In the genomic region with DNA sequence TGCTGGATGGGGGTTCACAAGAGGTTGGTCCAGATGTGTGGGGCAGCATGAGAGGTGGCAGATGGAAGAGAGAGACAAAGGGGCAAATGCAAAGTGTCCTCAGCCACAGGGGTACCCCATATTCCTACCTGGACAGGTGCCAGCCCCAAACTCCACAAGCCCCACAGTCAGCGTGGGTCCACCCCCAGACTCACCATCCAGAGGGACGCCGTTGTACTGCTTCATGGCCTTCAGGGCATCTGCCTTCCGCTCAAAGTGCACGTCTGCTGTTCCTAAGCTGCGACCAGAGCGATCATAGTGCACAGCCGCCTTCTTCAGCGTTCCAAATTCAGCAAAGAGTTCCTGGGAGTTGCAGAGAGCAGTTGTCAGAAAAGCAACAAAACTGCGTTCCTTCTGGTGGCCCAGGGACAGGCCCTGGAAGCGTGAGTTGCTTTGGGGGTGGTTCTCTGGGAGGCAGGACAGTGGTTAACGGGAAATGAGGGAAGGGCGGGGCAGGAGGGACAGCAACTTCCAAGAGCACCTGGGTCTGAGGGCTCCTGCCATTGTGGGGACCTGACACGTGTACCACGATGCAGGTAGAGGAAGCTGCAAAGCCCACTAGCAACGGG, we compare ENCODE assay signal across 12 cellular contexts. TPM values are rescaled to one million over a fixed set of nuclear protein-coding genes. Genes with fewer than 3 reads are reported as not detected.
DNase-seq lines count a peak whose midpoint lies in the region; ATAC-seq and TF ChIP-seq lines count a peak whose summit lies in the region.
"Had no signal": no experiment of that assay in that cellular context is flagged by ENCODE, and none has a peak within 500 bp of the region (broad histone marks: within the 10 kb centered on the region; RNA-seq: fewer than 3 reads in every experiment).

No MANE protein-coding gene starts in this region.

- peak overlapping the region; percentile 90 for H3K4me3 Mint-ChIP-seq in stimulated activated naive CD8-positive, alpha-beta T cell treated with anti-CD3 and anti-CD28 coated beads, Interleukin-15, Interleukin-2, amounts not matched to agents 100 ng/mL and 50 ng/mL, for 24 hours
- H3K4me3 Mint-ChIP-seq in T-cell (peak overlapping the region; percentile 66 to 91 (median 80)), immature natural killer cell (peak overlapping the region; percentile 58 to 85 (median 66)), type B pancreatic cell (peak overlapping the region; percentile 74)

- no peak for DNase-seq in stimulated activated naive CD8-positive, alpha-beta T cell treated with anti-CD3 and anti-CD28 coated beads, Interleukin-15, Interleukin-2, amounts not matched to agents 100 U/mL and 50 U/mL, for 24 hours
- DNase-seq in T-cell (no peak), immature natural killer cell (no peak), type B pancreatic cell (ENCODE audit: extremely low spot score, unreplicated experiment) (no peak), SIG-M5 (lab: John Stamatoyannopoulos, UW) (no peak), NCI-H524 treated with DMSO at 0.1 percent for 48 hours (lab: John Stamatoyannopoulos, UW) (no peak)
- DNase-seq: activated CD4-positive, CD25-positive, alpha-beta regulatory T cell treated with anti-CD3 and anti-CD28 coated beads, Interleukin-2, amount 50 U/mL, for 72 hours; NCI-H1105 treated with DMSO at 0.1 percent for 48 hours; NCI-H69; stimulated activated naive CD4-positive, alpha-beta T cell treated with Interleukin-2 at 50 U/mL for 16 hours had no signal

- CTCF ChIA-PET in T-cell (lab: Charles Lee), result no interaction called here

- no peak for TF ChIP-seq CTCF in type B pancreatic cell (conservative IDR thresholded peaks at IDR 0.05)

- peak overlapping the region; percentile 93 for H3K27ac Mint-ChIP-seq in stimulated activated naive CD8-positive, alpha-beta T cell treated with anti-CD3 and anti-CD28 coated beads, Interleukin-15, Interleukin-2, amounts not matched to agents 100 ng/mL and 50 ng/mL, for 24 hours
- H3K27ac Mint-ChIP-seq in T-cell (peak overlapping the region; percentile 58 to 61), immature natural killer cell (peak overlapping the region in 5 of 6 donors; percentile 49 to 83 (median 57)), type B pancreatic cell (peak overlapping the region; percentile 40)

- H3K27me3 Mint-ChIP-seq in stimulated activated naive CD8-positive, alpha-beta T cell treated with anti-CD3 and anti-CD28 coated beads, Interleukin-15, Interleukin-2, amounts not matched to agents 100 ng/mL and 50 ng/mL, for 24 hours, result no peaks in the 10 kb centered on the region
- H3K27me3 Mint-ChIP-seq in T-cell (no peaks in the 10 kb centered on the region), immature natural killer cell (ENCODE audit: low read depth in 3 of 3) (peaks cover 6 to 17% (median 6%) of the 10 kb centered on the region in 3 donors), type B pancreatic cell (no peaks in the 10 kb centered on the region)

- no peaks in the 10 kb centered on the region for H3K9me3 Mint-ChIP-seq in stimulated activated naive CD8-positive, alpha-beta T cell treated with anti-CD3 and anti-CD28 coated beads, Interleukin-15, Interleukin-2, amounts not matched to agents 100 ng/mL and 50 ng/mL, for 24 hours
- H3K9me3 Mint-ChIP-seq in T-cell (no peaks in the 10 kb centered on the region), immature natural killer cell (no peaks in the 10 kb centered on the region), type B pancreatic cell (no peaks in the 10 kb centered on the region)

- ATAC-seq in stimulated activated naive CD8-positive, alpha-beta T cell treated with anti-CD3 and anti-CD28 coated beads, Interleukin-15, Interleukin-2, amounts not matched to agents 100 U/mL and 50 U/mL, for 24 hours, result no peak
- no peak for ATAC-seq in T-cell (replicated peaks in 1 of 4)
- no peak for ATAC-seq in HG03521 (IDR thresholded peaks at IDR 0.05; ENCODE audit: unreplicated experiment)

- POLR2A ChIA-PET in T-cell (lab: Charles Lee), result no interaction called here

- peaks cover 33% of the 10 kb centered on the region for H3K4me1 Mint-ChIP-seq in stimulated activated naive CD8-positive, alpha-beta T cell treated with anti-CD3 and anti-CD28 coated beads, Interleukin-15, Interleukin-2, amounts not matched to agents 100 ng/mL and 50 ng/mL, for 24 hours (ENCODE audit: low read depth)
- H3K4me1 Mint-ChIP-seq in T-cell (peaks cover 17 to 35% (median 24%) of the 10 kb centered on the region in 3 donors), immature natural killer cell (peaks cover 22 to 24% of the 10 kb centered on the region in 2 donors), type B pancreatic cell (ENCODE audit: unreplicated experiment) (peaks cover 8% of the 10 kb centered on the region)

- H3K36me3 Mint-ChIP-seq in stimulated activated naive CD8-positive, alpha-beta T cell treated with anti-CD3 and anti-CD28 coated beads, Interleukin-15, Interleukin-2, amounts not matched to agents 100 ng/mL and 50 ng/mL, for 24 hours (ENCODE audit: low read depth), result peaks cover 62% of the 10 kb centered on the region
- H3K36me3 Mint-ChIP-seq in T-cell (peaks cover 30% of the 10 kb centered on the region), immature natural killer cell (peaks cover 4 to 30% (median 14%) of the 10 kb centered on the region in 3 donors), type B pancreatic cell (peaks cover 14% of the 10 kb centered on the region)

RNA-seq across cellular contexts. Expression of gene ALYREF, which starts 2.3 kb away (rescaled TPM):
- total RNA-seq in T-cell (10 to 100 TPM; 58.2 to 82.9 (median 63.4) TPM), type B pancreatic cell (ENCODE audit: low replicate concordance) (102 and 124 TPM in 2 replicates)
- 10 to 100 TPM; 36.2 to 63.3 (median 40.1) TPM for polyA plus RNA-seq in immature natural killer cell

RNA-seq across cellular contexts. Expression of gene ANAPC11, which starts 2.4 kb away (rescaled TPM):
- total RNA-seq in T-cell (10 to 100 TPM; 37.6 to 61.3 (median 51.1) TPM), type B pancreatic cell (ENCODE audit: low replicate concordance) (136 and 140 TPM in 2 replicates)
- polyA plus RNA-seq in immature natural killer cell, result 100 to 1,000 TPM; 339 to 578 (median 348) TPM

RNA-seq across cellular contexts. Expression of gene NPB, which starts 12.9 kb away (rescaled TPM):
- total RNA-seq in T-cell, result under 1 TPM; 0.16 to 0.51 (median 0.41) TPM
- polyA plus RNA-seq in immature natural killer cell, result not detected
- total RNA-seq in type B pancreatic cell (ENCODE audit: low replicate concordance), result 0.64 and 2.5 TPM in 2 replicates

RNA-seq across cellular contexts. Expression of gene ARHGDIA, which starts 18.0 kb away (rescaled TPM):
- total RNA-seq in T-cell, result 100 to 1,000 TPM; 473 to 577 (median 504) TPM
- 100 to 1,000 TPM; 100 to 245 (median 133) TPM for polyA plus RNA-seq in immature natural killer cell
- total RNA-seq in type B pancreatic cell (ENCODE audit: low replicate concordance), result 250 and 264 TPM in 2 replicates

RNA-seq across cellular contexts. Expression of gene PCYT2, which starts 22.1 kb away (rescaled TPM):
- total RNA-seq in T-cell (10 to 100 TPM; 24.5 to 55.2 (median 48.2) TPM), type B pancreatic cell (ENCODE audit: low replicate concordance) (46.8 and 50.4 TPM in 2 replicates)
- 10 to 100 TPM; 44.7 to 59.6 (median 49.5) TPM for polyA plus RNA-seq in immature natural killer cell

Comparison
In these comparisons a context has a peak if more than half of its experiments do, and no peak if none do; other contexts are left out.
1. H3K27ac Mint-ChIP-seq: peak in every context shown above with its lines; median percentile 93 in stimulated activated naive CD8-positive, alpha-beta T cell treated with anti-CD3 and anti-CD28 coated beads, Interleukin-15, Interleukin-2, amounts not matched to agents 100 ng/mL and 50 ng/mL, for 24 hours; 60 in T-cell; 57 in immature natural killer cell; 40 in type B pancreatic cell.